In the genomic region with DNA sequence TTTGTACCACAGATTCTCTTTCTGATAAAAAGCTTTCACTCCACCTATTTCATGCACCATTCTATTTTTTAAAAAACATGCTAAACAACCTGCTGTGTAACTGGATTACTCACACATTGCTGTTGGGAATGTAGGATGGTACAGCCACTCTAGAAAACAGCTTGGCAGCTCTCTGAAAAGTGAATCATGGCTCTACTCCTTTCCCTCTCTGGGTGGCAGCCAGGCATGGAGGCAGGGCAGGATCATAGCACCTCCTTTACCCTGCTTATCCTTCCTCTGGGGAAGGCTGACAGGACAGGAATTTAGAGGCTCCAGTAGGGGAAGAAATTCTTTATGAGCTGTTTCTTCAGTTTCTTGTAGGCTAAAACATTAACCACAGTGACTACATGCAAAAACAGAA, we compare ENCODE assay signal across 8 cellular contexts. TPM values are rescaled to one million over a fixed set of nuclear protein-coding genes. Genes with fewer than 3 reads are reported as not detected.
A peak's percentile ranks its signal among the peaks of the same experiment; 100 is the strongest.
DNase-seq lines count a peak whose midpoint lies in the region; ATAC-seq and TF ChIP-seq lines count a peak whose summit lies in the region.

No MANE protein-coding gene starts in this region.

- H3K36me3 ChIP-seq in OCI-LY3 (replicated peaks; ENCODE audit: low read depth, low read length) = no peaks in the 10 kb centered on the region
- no peaks in the 10 kb centered on the region for H3K36me3 ChIP-seq in transverse colon

- no peak overlapping the region for H3K27ac ChIP-seq in OCI-LY3 (ENCODE audit: low read length)
- H3K27ac ChIP-seq in transverse colon = no peak overlapping the region

- in situ Hi-C loops in transverse colon (cut with MboI; ENCODE audit: low pct_ligation_motif_present in 1 of 4, low pct_unique_long_range_greater_than_20kb in 1 of 4, low sequenced_read_pairs in 3 of 4) = loop anchor here in 3 of 4 donors (25.0 kb wide), 1 partner anchor 227 kb away; a partner anchor contains a TSS

- H3K4me3 ChIP-seq in OCI-LY3 (ENCODE audit: low read length) (no peak overlapping the region), transverse colon (no peak overlapping the region)

- H3K9ac ChIP-seq in OCI-LY3 (ENCODE audit: low read length) = no peak overlapping the region

- H3K79me2 ChIP-seq in OCI-LY3 (ENCODE audit: low read length) = no peaks in the 10 kb centered on the region

- H3K4me2 ChIP-seq in OCI-LY3 (ENCODE audit: low read length) = no peak overlapping the region

- H3K9me3 ChIP-seq in OCI-LY3 (ENCODE audit: insufficient read depth, low read length) (no peaks in the 10 kb centered on the region), transverse colon (no peaks in the 10 kb centered on the region)

- peak; percentile 82 for DNase-seq in EL
- DNase-seq in fibroblast of the conjunctiva (ENCODE audit: low read depth) = peak; percentile 47
- DNase-seq in non-pigmented ciliary epithelial cell (ENCODE audit: low read depth) = peak; percentile 47
- no peak for DNase-seq in transverse colon
- no peak for DNase-seq in stimulated activated CD4-positive, alpha-beta T cell treated with anti-CD3 and anti-CD28 coated beads, Interleukin-2, amount 100 ng/mL, for 24 hours

- intact Hi-C loops in transverse colon (cut with DNase I; ENCODE audit: low total_unique reads) = no loop called here

- H2AFZ ChIP-seq in OCI-LY3 (ENCODE audit: low read depth, low read length) = peak overlapping the region; percentile 64

- H4K20me1 ChIP-seq in OCI-LY3 (ENCODE audit: insufficient read depth, low read length) = no peaks in the 10 kb centered on the region

- no peak for TF ChIP-seq POLR2A in transverse colon (IDR thresholded peaks at IDR 0.05)

- peaks cover 46% of the 10 kb centered on the region for H3K4me1 ChIP-seq in OCI-LY3 (ENCODE audit: low read length)
- no peaks in the 10 kb centered on the region for H3K4me1 ChIP-seq in transverse colon

- no peak for TF ChIP-seq CTCF in OCI-LY3 (IDR thresholded peaks at IDR 0.05; ENCODE audit: low read depth, low read length)
- TF ChIP-seq CTCF in transverse colon (IDR thresholded peaks at IDR 0.05) = no peak

- no peak for ATAC-seq in HG03520 (IDR thresholded peaks at IDR 0.05; ENCODE audit: unreplicated experiment)
- no peak for ATAC-seq in HG03139 (IDR thresholded peaks at IDR 0.05; ENCODE audit: unreplicated experiment)

- TF ChIP-seq EP300 in transverse colon (IDR thresholded peaks at IDR 0.05; ENCODE audit: low read depth) = no peak

- H3K27me3 ChIP-seq in OCI-LY3 (ENCODE audit: low read depth, low read length) (no peaks in the 10 kb centered on the region), transverse colon (no peaks in the 10 kb centered on the region)

RNA-seq across cellular contexts. Expression of a gene that starts 6.7 kb away (rescaled TPM):
- total RNA-seq in transverse colon = 1 to 10 TPM; 1.1 to 3.2 (median 2.8) TPM

RNA-seq across cellular contexts. Expression of a gene that starts 34.1 kb away (rescaled TPM):
- total RNA-seq in transverse colon = 10 to 100 TPM in 2 of 4 donors, 1 to 10 TPM in 2; 1.6 to 16.0 (median 10.3) TPM

RNA-seq across cellular contexts. Expression of a gene that starts 50.0 kb away (rescaled TPM):
- 1,000 to 10,000 TPM in 2 of 4 donors, 100 to 1,000 TPM in 2; 237 to 1,280 (median 781) TPM for total RNA-seq in transverse colon

RNA-seq across cellular contexts. Expression of a gene that starts 50.5 kb away (rescaled TPM):
- 10 to 100 TPM in 1 of 4 donors, 1 to 10 TPM in 1, under 1 TPM in 1, not detected in 1; 0.75 to 39.5 (median 2.1) TPM for total RNA-seq in transverse colon

Comparison
In these comparisons a context has a peak if more than half of its experiments do, and no peak if none do; other contexts are left out.
1. DNase-seq: peak in EL (single experiment), fibroblast of the conjunctiva (single experiment) and non-pigmented ciliary epithelial cell (single experiment); none in transverse colon (single experiment) and stimulated activated CD4-positive, alpha-beta T cell treated with anti-CD3 and anti-CD28 coated beads, Interleukin-2, amount 100 ng/mL, for 24 hours (0 of 2).